Comparison of ENCODE assay signal across 8 cellular contexts in the genomic region with DNA sequence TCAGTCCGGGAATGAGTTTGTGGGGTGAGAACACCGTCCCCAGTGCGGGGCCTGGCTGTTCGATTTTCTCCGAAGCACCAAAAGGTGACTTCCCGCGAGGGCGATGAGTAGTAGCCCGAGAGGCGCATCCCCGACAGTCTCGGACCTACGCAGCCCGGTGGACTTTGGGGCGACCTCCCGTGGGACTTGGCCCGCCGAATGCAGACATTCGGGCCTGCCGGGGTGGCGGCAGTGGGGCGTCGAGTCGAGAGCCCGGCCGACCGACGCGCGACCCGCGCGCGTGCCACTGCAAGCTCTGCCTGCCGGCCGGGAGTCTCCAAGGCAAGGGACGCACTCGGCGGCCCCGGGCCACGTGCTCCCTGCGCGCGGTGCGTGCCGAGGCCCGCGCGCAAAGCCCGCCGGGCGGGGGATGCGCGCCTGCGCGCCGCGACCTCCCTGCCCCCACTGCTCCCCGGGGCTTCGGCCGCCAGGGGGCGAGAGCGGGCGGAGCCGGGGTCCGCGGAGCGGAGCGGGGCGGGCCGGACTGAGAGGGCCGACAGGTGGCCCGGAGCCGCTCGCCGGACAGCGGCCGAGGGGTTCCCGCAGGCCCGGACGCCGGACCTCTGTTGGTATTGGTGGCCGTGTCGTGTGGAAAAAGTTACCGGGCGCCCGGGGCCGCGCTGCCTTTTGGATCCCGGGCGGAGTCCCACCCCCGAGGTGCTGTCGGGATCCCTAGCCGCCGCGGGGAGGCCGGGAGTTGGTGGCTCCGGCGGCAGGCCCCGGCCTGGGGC. TPM values are rescaled to one million over a fixed set of nuclear protein-coding genes. Genes with fewer than 3 reads are reported as not detected.
A peak's percentile ranks its signal among the peaks of the same experiment; 100 is the strongest.
DNase-seq lines count a peak whose midpoint lies in the region; TF ChIP-seq lines count a peak whose summit lies in the region.

No MANE protein-coding gene starts in this region.

- intact Hi-C loops in vagina (cut with DNase I), result loop anchor here (1.0 kb wide), 1 partner anchor 29 kb away; no protein-coding TSS in a partner anchor

- peak overlapping the region; percentile 100 for H3K9ac ChIP-seq in Loucy (ENCODE audit: low read depth, low read length, poor library complexity, severe bottlenecking)

- H3K4me3 ChIP-seq in Loucy (ENCODE audit: low read length, poor library complexity, severe bottlenecking), result peak overlapping the region; percentile 100
- H3K4me3 ChIP-seq in astrocyte of the cerebellum (ENCODE audit: low read depth, low read length), result peak overlapping the region; percentile 97
- H3K4me3 ChIP-seq in vagina, result peak overlapping the region; percentile 82 to 100

- H3F3A ChIP-seq in Loucy (ENCODE audit: low read depth), result peaks cover 28% of the 10 kb centered on the region

- H3K9me3 ChIP-seq in Loucy (ENCODE audit: insufficient read depth, low read depth, low read length) (no peaks in the 10 kb centered on the region), vagina (no peaks in the 10 kb centered on the region)

- no peaks in the 10 kb centered on the region for H3K9me2 ChIP-seq in Loucy (replicated peaks; ENCODE audit: low read depth, low read length)

- H4K20me1 ChIP-seq in Loucy (ENCODE audit: insufficient read depth, low read length, poor library complexity, severe bottlenecking), result peaks cover 62% of the 10 kb centered on the region

- in situ Hi-C loops in astrocyte of the cerebellum (cut with HindIII; ENCODE audit: low sequenced_read_pairs), result no loop called here

- DNase-seq in COLO668 (lab: John Stamatoyannopoulos, UW; ENCODE audit: unreplicated experiment) (peak; percentile 94), GM20000 (ENCODE audit: low spot score) (peak; percentile 94), T-helper 22 cell (ENCODE audit: low read depth) (peak; percentile 69), astrocyte of the cerebellum (ENCODE audit: low read depth) (no peak), hippocampal formation (lab: John Stamatoyannopoulos, UW) (peak; percentile 63 to 76), renal cortical epithelial cell (ENCODE audit: low read depth) (peak; percentile 38), vagina (ENCODE audit: extremely low spot score in 2 of 2) (no peak)

- peak overlapping the region; percentile 100 for H3K27ac ChIP-seq in vagina

- H3K79me2 ChIP-seq in Loucy (ENCODE audit: insufficient read depth, low read length), result peaks cover 90% of the 10 kb centered on the region

- peak in 1 of 2 donors; percentile 77 for TF ChIP-seq POLR2A in vagina (IDR thresholded peaks at IDR 0.05)

- H3K36me3 ChIP-seq in Loucy (ENCODE audit: insufficient read depth, low read length) (peaks cover 52% of the 10 kb centered on the region), vagina (peaks cover 0 to 15% of the 10 kb centered on the region in 2 donors)

- H3K4me2 ChIP-seq in Loucy (ENCODE audit: low read depth, low read length, poor library complexity, severe bottlenecking), result peak overlapping the region; percentile 100

- H3K27me3 ChIP-seq in Loucy (ENCODE audit: insufficient read depth, low read length, poor library complexity, severe bottlenecking) (peaks cover 45% of the 10 kb centered on the region), vagina (no peaks in the 10 kb centered on the region)

- peak; percentile 97 for TF ChIP-seq CTCF in GM20000 (IDR thresholded peaks at IDR 0.05; ENCODE audit: extremely low read depth, missing control alignments)
- TF ChIP-seq CTCF in Loucy (conservative IDR thresholded peaks at IDR 0.05; ENCODE audit: low read length), result peak; percentile 61
- TF ChIP-seq CTCF in astrocyte of the cerebellum (IDR thresholded peaks at IDR 0.05; ENCODE audit: low read depth, low read length, missing control alignments), result peak; percentile 59
- TF ChIP-seq CTCF in vagina (IDR thresholded peaks at IDR 0.05), result peak; percentile 18 to 77 (median 50)

- H3K4me1 ChIP-seq in Loucy (ENCODE audit: insufficient read depth, low read length, poor library complexity, severe bottlenecking) (peaks cover 30% of the 10 kb centered on the region), vagina (peaks cover 47% of the 10 kb centered on the region)

- no peak overlapping the region for H2AFZ ChIP-seq in Loucy (ENCODE audit: low read length)

RNA-seq across cellular contexts. Expression of a gene that starts 1.8 kb away (rescaled TPM):
- 594 and 977 TPM in 2 replicates for total RNA-seq in renal cortical epithelial cell
- 536 TPM for total RNA-seq in vagina

Comparison
In these comparisons a context has a peak if more than half of its experiments do, and no peak if none do; other contexts are left out.
1. DNase-seq: peak in COLO668 (single experiment), GM20000 (single experiment), T-helper 22 cell (single experiment), hippocampal formation (2 of 2) and renal cortical epithelial cell (single experiment); none in astrocyte of the cerebellum (single experiment) and vagina (0 of 2).
2. Peak in every context shown above with its lines, with median percentiles within 50 percentile points of each other: CTCF ChIP-seq and H3K4me3 ChIP-seq.